Comparison of ENCODE assay signal across 25 cellular contexts in the genomic region with DNA sequence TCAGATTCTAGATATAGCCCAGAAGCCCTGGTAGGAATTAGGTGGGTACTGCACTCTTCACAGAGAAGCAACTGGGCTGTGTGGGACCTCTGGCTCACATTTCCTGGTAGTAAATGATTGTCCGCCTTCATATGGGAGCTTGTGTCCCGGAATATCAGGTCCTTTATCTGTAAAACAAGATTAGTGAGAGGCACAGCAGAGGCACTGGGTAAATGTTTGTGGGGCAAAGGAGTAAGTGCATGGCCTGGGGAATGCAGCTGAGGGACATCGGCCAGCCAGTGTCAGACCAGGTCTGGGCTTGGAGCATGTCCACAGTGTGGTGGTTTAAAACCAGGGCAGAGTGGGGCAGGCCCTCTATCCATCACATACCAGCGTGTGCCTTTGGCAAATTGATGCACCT.
A peak's percentile ranks its signal among the peaks of the same experiment; 100 is the strongest.
DNase-seq lines count a peak whose midpoint lies in the region; ATAC-seq, FAIRE-seq and TF ChIP-seq lines count a peak whose summit lies in the region.
"Had no signal": no experiment of that assay in that cellular context is flagged by ENCODE, and none has a peak within 500 bp of the region (broad histone marks: within the 10 kb centered on the region; RNA-seq: fewer than 3 reads in every experiment).

No MANE protein-coding gene starts in this region.

- intact Hi-C loops in left ventricle myocardium superior (cut with micrococcal nuclease) (no loop called here), vagina (cut with DNase I) (no loop called here)

- TF ChIP-seq POLR2A in vagina (IDR thresholded peaks at IDR 0.05) = no peak

- peak; percentile 29 for DNase-seq in DMS53 (lab: John Stamatoyannopoulos, UW)
- DNase-seq in DMS53 treated with DMSO at 0.1 percent for 48 hours (lab: John Stamatoyannopoulos, UW; ENCODE audit: unreplicated experiment) = no peak
- DNase-seq in left ventricle myocardium superior = peak; percentile 53
- DNase-seq in myocyte (ENCODE audit: low read depth) = peak; percentile 17
- no peak for DNase-seq in vagina (ENCODE audit: extremely low spot score in 2 of 2)
- DNase-seq in NCI-H510A (lab: John Stamatoyannopoulos, UW) = no peak
- no peak for DNase-seq in urothelium cell line (ENCODE audit: low spot score)
- DNase-seq: activated CD4-positive, alpha-beta T cell treated with anti-CD3 and anti-CD28 coated beads, Interleukin-2, amount 50 U/mL, for 1 hour; activated naive CD8-positive, alpha-beta T cell treated with anti-CD3 and anti-CD28 coated beads for 36 hours; AML-193; EL; foreskin fibroblast; hippocampal formation; IMR-90; natural killer cell; NCI-H2081; NCI-H446; NK-92 treated with Interleukin-12 subunit alpha and Interleukin-12 subunit beta, amount 100 ng/mL, for 24 hours; Peyer's patch; stimulated activated CD4-positive, alpha-beta T cell treated with anti-CD3 and anti-CD28 coated beads, Interleukin-2, amount 100 ng/mL, for 24 hours; T-helper 2 cell had no signal

- no peak for FAIRE-seq in urothelium cell line (lab: Jason Lieb, UNC)

- no peaks in the 10 kb centered on the region for H3K27me3 ChIP-seq in vagina
- H3K27me3 ChIP-seq: Peyer's patch, SJSA1, testis had no signal

- peak; percentile 55 for ATAC-seq in left ventricle myocardium superior
- no peak for ATAC-seq in GM21447 (IDR thresholded peaks at IDR 0.05; ENCODE audit: unreplicated experiment)
- ATAC-seq: natural killer cell had no signal

- no peaks in the 10 kb centered on the region for H3K36me3 ChIP-seq in vagina
- H3K36me3 ChIP-seq: Peyer's patch, SJSA1 had no signal

- peaks cover 33% of the 10 kb centered on the region for H3K4me1 ChIP-seq in vagina

- peak overlapping the region; percentile 6 for H3K27ac ChIP-seq in vagina
- H3K27ac ChIP-seq: 22Rv1, Peyer's patch, SJSA1, testis had no signal

- no peaks in the 10 kb centered on the region for H3K9me3 ChIP-seq in vagina
- H3K9me3 ChIP-seq: Peyer's patch, SJSA1, testis had no signal

- TF ChIP-seq CTCF in vagina (IDR thresholded peaks at IDR 0.05) = no peak

- H3K4me3 ChIP-seq in vagina = no peak overlapping the region
- H3K4me3 ChIP-seq: Peyer's patch, SJSA1, testis had no signal

Comparison
In these comparisons a context has a peak if more than half of its experiments do, and no peak if none do; other contexts are left out.
1. DNase-seq: peak in DMS53 (single experiment), left ventricle myocardium superior (single experiment) and myocyte (single experiment); none in DMS53 treated with DMSO at 0.1 percent for 48 hours (single experiment), vagina (0 of 2), NCI-H510A (single experiment) and urothelium cell line (single experiment).